In genomic region chr22:35746946-35747703, GRCh38 we compare ENCODE assay signal across 1 cellular context.
TF ChIP-seq lines count a peak whose summit lies in the region.

No MANE protein-coding gene starts in this region.

TF ChIP-seq in GM23338, 12 proteins besides CTCF, POLR2A, EP300 and RAD21 (continued from another document):
- TF ChIP-seq ZNF462 (CRISPR knock-in tag; IDR thresholded peaks at IDR 0.05) (no peak), EZH2 (IDR thresholded peaks at IDR 0.05; ENCODE audit: low read depth, unreplicated experiment) (no peak), REST (IDR thresholded peaks at IDR 0.05; ENCODE audit: unreplicated experiment) (no peak)
